Comparison of ENCODE assay signal across 12 cellular contexts in the genomic region with DNA sequence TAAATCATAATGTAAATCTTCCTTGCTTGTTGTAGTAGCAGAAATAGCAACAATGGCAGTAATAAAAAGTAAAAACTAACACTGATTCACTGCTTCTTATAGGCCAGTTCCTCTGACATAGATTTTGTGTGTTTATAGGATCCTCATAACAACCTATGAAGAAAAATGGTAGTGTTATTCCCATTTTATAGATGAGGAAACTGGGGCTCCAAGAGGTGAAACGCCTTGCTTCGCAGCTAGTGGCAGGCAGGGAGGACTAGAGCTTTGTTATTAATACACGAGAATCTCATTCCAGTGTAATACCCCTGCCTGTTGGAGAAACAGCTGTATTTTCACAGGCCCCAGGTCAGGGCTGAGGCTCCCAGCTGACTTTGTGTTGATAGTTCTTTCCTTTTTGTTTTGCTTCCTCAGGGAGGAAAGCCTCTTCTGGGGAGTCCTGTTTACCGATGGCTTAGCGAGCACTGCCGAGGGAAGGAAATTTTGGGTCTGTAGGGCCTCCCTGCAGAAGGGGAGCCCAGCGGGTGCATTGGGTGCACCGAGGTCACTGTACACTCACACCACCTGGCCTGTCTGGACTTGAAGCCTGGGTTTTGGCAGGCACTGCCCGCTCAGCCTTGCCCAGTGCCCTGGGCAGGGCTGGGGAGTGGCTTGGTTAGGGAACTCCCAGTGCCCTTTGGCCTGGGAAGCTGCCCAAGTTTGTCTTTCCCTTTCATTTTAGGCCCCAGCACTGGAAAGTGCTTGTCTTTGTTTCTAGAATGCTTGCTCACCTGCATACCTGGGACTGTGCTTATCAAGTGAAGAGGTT. TPM values are rescaled to one million over a fixed set of nuclear protein-coding genes. Genes with fewer than 3 reads are reported as not detected.
DNase-seq lines count a peak whose midpoint lies in the region; ATAC-seq and TF ChIP-seq lines count a peak whose summit lies in the region.
"Had no signal": no experiment of that assay in that cellular context is flagged by ENCODE, and none has a peak within 500 bp of the region (broad histone marks: within the 10 kb centered on the region; RNA-seq: fewer than 3 reads in every experiment).

No MANE protein-coding gene starts in this region.

- no peaks in the 10 kb centered on the region for H3K27me3 Mint-ChIP-seq in neural progenitor cell (ENCODE audit: insufficient read depth, low read depth)
- H3K27me3 Mint-ChIP-seq in activated naive CD8-positive, alpha-beta T cell treated with anti-CD3 and anti-CD28 coated beads, Interleukin-2, amount 50 U/mL, for 24 hours: no peaks in the 10 kb centered on the region
- H3K27me3 Mint-ChIP-seq: activated naive CD8-positive, alpha-beta T cell treated with anti-CD3 and anti-CD28 coated beads for 36 hours had no signal

- H4K20me1 ChIP-seq in PC-3 (ENCODE audit: low read length) (no peaks in the 10 kb centered on the region), neural progenitor cell (ENCODE audit: low read depth) (peaks cover 90% of the 10 kb centered on the region)

- no peaks in the 10 kb centered on the region for H3K9me2 ChIP-seq in PC-3 (replicated peaks; ENCODE audit: low read length)

- H3K9ac ChIP-seq in PC-3 (ENCODE audit: low read length) (0 out of 2 replicates have a peak overlapping the region, but pooled peaks have one; percentile 26), neural progenitor cell (no peak overlapping the region)

- no peaks in the 10 kb centered on the region for H3K36me3 Mint-ChIP-seq in neural progenitor cell
- H3K36me3 Mint-ChIP-seq in activated naive CD8-positive, alpha-beta T cell treated with anti-CD3 and anti-CD28 coated beads, Interleukin-2, amount 50 U/mL, for 24 hours (ENCODE audit: low read depth): no peaks in the 10 kb centered on the region
- H3K36me3 Mint-ChIP-seq: activated naive CD8-positive, alpha-beta T cell treated with anti-CD3 and anti-CD28 coated beads for 36 hours; IgD-negative memory B cell had no signal

- no peak overlapping the region for H3K4me3 Mint-ChIP-seq in neural progenitor cell
- no peak overlapping the region for H3K4me3 Mint-ChIP-seq in activated naive CD8-positive, alpha-beta T cell treated with anti-CD3 and anti-CD28 coated beads, Interleukin-2, amount 50 U/mL, for 24 hours
- H3K4me3 Mint-ChIP-seq: activated naive CD8-positive, alpha-beta T cell treated with anti-CD3 and anti-CD28 coated beads for 36 hours; IgD-negative memory B cell had no signal

- H3F3A ChIP-seq in PC-3 (ENCODE audit: low read length, unreplicated experiment) (no peaks in the 10 kb centered on the region), neural progenitor cell (ENCODE audit: low read depth) (peaks cover 8% of the 10 kb centered on the region)

- no peaks in the 10 kb centered on the region for H3K9me3 Mint-ChIP-seq in neural progenitor cell
- H3K9me3 Mint-ChIP-seq in activated naive CD8-positive, alpha-beta T cell treated with anti-CD3 and anti-CD28 coated beads, Interleukin-2, amount 50 U/mL, for 24 hours: no peaks in the 10 kb centered on the region
- H3K9me3 Mint-ChIP-seq: activated naive CD8-positive, alpha-beta T cell treated with anti-CD3 and anti-CD28 coated beads for 36 hours; IgD-negative memory B cell had no signal

- H3K36me3 ChIP-seq in PC-3 (ENCODE audit: low read depth, low read length): no peaks in the 10 kb centered on the region; the same call in 1 of the 2 replicates
- no peaks in the 10 kb centered on the region for H3K36me3 ChIP-seq in neural progenitor cell

- H3K4me2 ChIP-seq in PC-3 (ENCODE audit: low read length) (peak overlapping the region; percentile 62), neural progenitor cell (no peak overlapping the region)

- POLR2A ChIA-PET in PC-3 (lab: Charles Lee; ENCODE audit: unreplicated experiment): interaction anchor here (0.6 kb wide), 1 partner anchor 61 kb away, joined by 3 read pairs; no protein-coding TSS in a partner anchor

- no peak overlapping the region for H3K27ac Mint-ChIP-seq in neural progenitor cell
- H3K27ac Mint-ChIP-seq in activated naive CD8-positive, alpha-beta T cell treated with anti-CD3 and anti-CD28 coated beads, Interleukin-2, amount 50 U/mL, for 24 hours: no peak overlapping the region
- H3K27ac Mint-ChIP-seq: activated naive CD8-positive, alpha-beta T cell treated with anti-CD3 and anti-CD28 coated beads for 36 hours; IgD-negative memory B cell had no signal

- H3K79me2 ChIP-seq in PC-3 (ENCODE audit: low read length) (peaks cover 66% of the 10 kb centered on the region), neural progenitor cell (ENCODE audit: low read depth) (peaks cover 95% of the 10 kb centered on the region)

- H3K4me1 ChIP-seq in PC-3 (ENCODE audit: insufficient read depth, low read length) (peaks cover 52% of the 10 kb centered on the region), neural progenitor cell (peaks cover 19% of the 10 kb centered on the region)

- CTCF ChIA-PET in PC-3 (lab: Charles Lee): no interaction called here

- peak overlapping the region; percentile 55 for H3K27ac ChIP-seq in PC-3 (ENCODE audit: low read length)
- H3K27ac ChIP-seq in neural progenitor cell: peak overlapping the region; percentile 37

- H3K9me3 ChIP-seq in PC-3 (ENCODE audit: low read length) (no peaks in the 10 kb centered on the region), neural progenitor cell (ENCODE audit: low read depth) (no peaks in the 10 kb centered on the region)

- H3K27me3 ChIP-seq in PC-3 (ENCODE audit: low read length) (no peaks in the 10 kb centered on the region), neural progenitor cell (no peaks in the 10 kb centered on the region)

- no peak overlapping the region for H2AFZ ChIP-seq in PC-3 (ENCODE audit: low read length)
- no peak overlapping the region for H2AFZ ChIP-seq in neural progenitor cell (replicated peaks)

- H3K4me3 ChIP-seq in PC-3 (ENCODE audit: low read length): no peak overlapping the region
- no peak overlapping the region for H3K4me3 ChIP-seq in fibroblast of villous mesenchyme (ENCODE audit: low read depth, low read length)
- H3K4me3 ChIP-seq in neural progenitor cell: no peak overlapping the region

- ATAC-seq in PC-3 (peak; percentile 61), HG02885 (IDR thresholded peaks at IDR 0.05; ENCODE audit: poor library complexity, unreplicated experiment) (no peak), GM19351 (IDR thresholded peaks at IDR 0.05; ENCODE audit: unreplicated experiment) (no peak)
- no peak for ATAC-seq in activated naive CD8-positive, alpha-beta T cell treated with anti-CD3 and anti-CD28 coated beads, Interleukin-2, amount 50 U/mL, for 24 hours

- intact Hi-C loops in PC-3 (cut with micrococcal nuclease): no loop called here

- no TSS peak for BruUV-seq in PC-3 (replicated peaks; lab: Mats Ljungman, UMichigan)

- no peak for TF ChIP-seq CTCF in PC-3 (conservative IDR thresholded peaks at IDR 0.05; ENCODE audit: low read depth, low read length)
- no peak for TF ChIP-seq CTCF in fibroblast of villous mesenchyme (IDR thresholded peaks at IDR 0.05; ENCODE audit: insufficient read depth, low read depth, low read length)
- no peak for TF ChIP-seq CTCF in neural progenitor cell (IDR thresholded peaks at IDR 0.05)

- peak; percentile 34 for DNase-seq in A172 (ENCODE audit: low spot score)
- DNase-seq in PC-3: peak; percentile 58
- peak; percentile 40 for DNase-seq in fibroblast of villous mesenchyme (ENCODE audit: low read depth)
- no peak for DNase-seq in neural progenitor cell (ENCODE audit: low spot score)
- no peak for DNase-seq in superior temporal gyrus (ENCODE audit: extremely low spot score)
- no peak for DNase-seq in activated naive CD8-positive, alpha-beta T cell treated with anti-CD3 and anti-CD28 coated beads, Interleukin-2, amount 50 U/mL, for 24 hours
- DNase-seq: activated CD4-positive, CD25-positive, alpha-beta regulatory T cell; activated naive CD8-positive, alpha-beta T cell treated with anti-CD3 and anti-CD28 coated beads for 36 hours had no signal

- peaks cover 28% of the 10 kb centered on the region for H3K4me1 Mint-ChIP-seq in neural progenitor cell
- no peaks in the 10 kb centered on the region for H3K4me1 Mint-ChIP-seq in activated naive CD8-positive, alpha-beta T cell treated with anti-CD3 and anti-CD28 coated beads, Interleukin-2, amount 50 U/mL, for 24 hours
- H3K4me1 Mint-ChIP-seq: activated naive CD8-positive, alpha-beta T cell treated with anti-CD3 and anti-CD28 coated beads for 36 hours; IgD-negative memory B cell had no signal

RNA-seq across cellular contexts. Expression of a gene that starts 13.5 kb away (rescaled TPM):
- total RNA-seq in A172 (2014; rRNA removed; shearing (Covaris generic)): 6.1 and 7.4 TPM in 2 replicates
- total RNA-seq in PC-3 (2014; rRNA removed) (18.6 and 22.1 TPM in 2 replicates), fibroblast of villous mesenchyme (2.9 and 3.5 TPM in 2 replicates), neural progenitor cell (ENCODE audit: low replicate concordance) (17.3 and 24.2 TPM in 2 replicates)

RNA-seq across cellular contexts. Expression of a gene that starts 19.5 kb away (rescaled TPM):
- total RNA-seq in A172 (2014; rRNA removed; shearing (Covaris generic)): not detected in 2 replicates
- not detected in 2 replicates for total RNA-seq in PC-3 (2014; rRNA removed)
- total RNA-seq in fibroblast of villous mesenchyme: not detected in 2 replicates
- total RNA-seq in neural progenitor cell (ENCODE audit: low replicate concordance): not detected in 2 replicates
- total RNA-seq: activated naive CD8-positive, alpha-beta T cell treated with anti-CD3 and anti-CD28 coated beads for 36 hours; osteoblast had no signal

Comparison
In these comparisons a context has a peak if more than half of its experiments do, and no peak if none do; other contexts are left out.
1. DNase-seq: peak in A172 (single experiment), PC-3 (single experiment) and fibroblast of villous mesenchyme (single experiment); none in neural progenitor cell (single experiment), superior temporal gyrus (single experiment) and activated naive CD8-positive, alpha-beta T cell treated with anti-CD3 and anti-CD28 coated beads, Interleukin-2, amount 50 U/mL, for 24 hours (single experiment).